10 cellular contexts compared by ENCODE assay signal in genomic region chr20:47335251-47336012, GRCh38. TPM values are rescaled to one million over a fixed set of nuclear protein-coding genes. Genes with fewer than 3 reads are reported as not detected.
A peak's percentile ranks its signal among the peaks of the same experiment; 100 is the strongest.
DNase-seq lines count a peak whose midpoint lies in the region; ATAC-seq and TF ChIP-seq lines count a peak whose summit lies in the region.
"Had no signal": no experiment of that assay in that cellular context is flagged by ENCODE, and none has a peak within 500 bp of the region (broad histone marks: within the 10 kb centered on the region; RNA-seq: fewer than 3 reads in every experiment).

No MANE protein-coding gene starts in this region.

- peaks cover 4 to 93% (median 73%) of the 10 kb centered on the region in 9 donors for H3K4me1 ChIP-seq in heart right ventricle

- H3K36me3 ChIP-seq in heart right ventricle, result peaks cover 0 to 14% (median 0%) of the 10 kb centered on the region in 9 donors

- H3K4me3 ChIP-seq in heart right ventricle, result no peak overlapping the region

- H3K9me3 Mint-ChIP-seq in nephron progenitor cell, result no peaks in the 10 kb centered on the region
- H3K9me3 Mint-ChIP-seq: activated T-helper 2 cell treated with anti-CD3 and anti-CD28 coated beads, Interferon-gamma antibody, Interleukin-2, Interleukin-4, amounts not matched to agents 10 μg/mL and 5 μg/mL and 100 μg/mL, durations not matched to agents 14 hours and 24 hours and 36 hours; T-helper 1 cell treated with Interleukin-12 subunit alpha and Interleukin-12 subunit beta and Interleukin-4 antibody, amounts not matched to agents 30 μg/mL and 1 μg/mL, for 36 hours had no signal

- H3K27ac ChIP-seq in heart right ventricle, result peak overlapping the region; percentile 58 to 85 (median 71)

- peaks cover 77% of the 10 kb centered on the region for H3K36me3 Mint-ChIP-seq in nephron progenitor cell (ENCODE audit: low read depth)

- peak overlapping the region; percentile 52 for H3K27ac Mint-ChIP-seq in nephron progenitor cell
- H3K27ac Mint-ChIP-seq: activated T-helper 2 cell treated with anti-CD3 and anti-CD28 coated beads, Interferon-gamma antibody, Interleukin-2, Interleukin-4, amounts not matched to agents 10 μg/mL and 5 μg/mL and 100 μg/mL, durations not matched to agents 14 hours and 24 hours and 36 hours; T-helper 1 cell treated with Interleukin-12 subunit alpha and Interleukin-12 subunit beta and Interleukin-4 antibody, amounts not matched to agents 30 μg/mL and 1 μg/mL, for 36 hours had no signal

- intact Hi-C loops in heart right ventricle (cut with DNase I), result no loop called here
- intact Hi-C loops in cardiac septum (cut with DNase I), result loop anchor here (2.0 kb wide), 1 partner anchor 17 kb away; no protein-coding TSS in a partner anchor

- no peak for DNase-seq in heart right ventricle
- DNase-seq in cardiac septum (ENCODE audit: low spot score), result no peak
- peak; percentile 70 for DNase-seq in fibroblast of peridontal ligament (ENCODE audit: extremely low read depth)
- DNase-seq in nephron progenitor cell, result no peak
- DNase-seq in NCI-H2107 treated with DMSO at 0.1 percent for 48 hours (lab: John Stamatoyannopoulos, UW; ENCODE audit: unreplicated experiment), result no peak
- no peak for DNase-seq in NCI-H2029 treated with DMSO at 0.1 percent for 48 hours (lab: John Stamatoyannopoulos, UW)
- DNase-seq in NCI-H1436 (lab: John Stamatoyannopoulos, UW), result no peak
- DNase-seq in activated CD8-positive, alpha-beta memory T cell treated with anti-CD3 and anti-CD28 coated beads, Interleukin-2, amount 50 U/mL, for 4 hours, result no peak

- peaks cover 4% of the 10 kb centered on the region for H3K27me3 Mint-ChIP-seq in nephron progenitor cell (ENCODE audit: low read depth, poor library complexity)

- no peaks in the 10 kb centered on the region for H3K27me3 ChIP-seq in heart right ventricle

- WGBS in heart right ventricle, 2 donors, result 66 to 69% methylated on average over 10 of the region's 10 CpGs

- no peaks in the 10 kb centered on the region for H3K9me3 ChIP-seq in heart right ventricle

- peaks cover 62% of the 10 kb centered on the region for H3K4me1 Mint-ChIP-seq in nephron progenitor cell

- no peak overlapping the region for H3K4me3 Mint-ChIP-seq in nephron progenitor cell
- H3K4me3 Mint-ChIP-seq: T-helper 1 cell treated with Interleukin-12 subunit alpha and Interleukin-12 subunit beta and Interleukin-4 antibody, amounts not matched to agents 30 μg/mL and 1 μg/mL, for 36 hours had no signal

- TF ChIP-seq CTCF in heart right ventricle (IDR thresholded peaks at IDR 0.05), result no peak
- no peak for TF ChIP-seq CTCF in nephron progenitor cell (IDR thresholded peaks at IDR 0.05)

- peak in 1 of 8 donors; percentile 5 for ATAC-seq in heart right ventricle

RNA-seq across cellular contexts. Expression of gene ZMYND8, which starts 21.1 kb away (rescaled TPM):
- total RNA-seq in heart right ventricle (10 to 100 TPM; 22.0 to 39.0 (median 29.0) TPM), cardiac septum (25.7 TPM)
- 10 to 100 TPM in 1 of 2 donors, 1 to 10 TPM in 1; 6.4 to 22.5 TPM for polyA plus RNA-seq in heart right ventricle
